In the genomic region with DNA sequence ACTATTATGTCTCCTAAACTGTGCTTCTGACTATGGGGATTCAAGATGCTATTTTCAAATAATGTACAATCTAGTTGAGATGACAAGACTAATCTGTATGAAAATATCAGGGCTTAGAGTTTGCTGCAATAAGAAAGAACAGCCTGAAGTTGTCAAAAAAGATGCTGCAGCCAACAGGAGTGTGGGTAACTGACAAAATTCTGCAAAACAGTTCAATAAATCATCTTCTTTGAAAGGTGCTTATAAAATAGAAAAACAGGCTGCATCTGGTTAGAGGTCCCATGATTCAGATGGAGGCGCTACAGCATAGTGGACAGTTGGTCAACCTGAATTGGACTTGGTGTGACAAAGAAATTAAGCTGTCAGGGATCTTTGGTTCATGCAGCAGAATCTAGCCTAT, we compare ENCODE assay signal across 25 cellular contexts.
"Had no signal": no experiment of that assay in that cellular context is flagged by ENCODE, and none has a peak within 500 bp of the region (broad histone marks: within the 10 kb centered on the region; RNA-seq: fewer than 3 reads in every experiment).

No MANE protein-coding gene starts in this region.

- H3K27me3 ChIP-seq: brain microvascular endothelial cell, esophagus muscularis mucosa had no signal

- H3K9me3 Mint-ChIP-seq: activated CD8-positive, alpha-beta T cell treated with anti-CD3 and anti-CD28 coated beads for 36 hours; activated T-cell treated with anti-CD3 and anti-CD28 coated beads, Interleukin-2, amount 50 U/mL, for 4 hours; activated T-helper 17 cell treated with anti-CD3 and anti-CD28 coated beads, Interleukin-2, amount 50 U/mL, for 72 hours; central memory CD8-positive, alpha-beta T cell; dendritic cell treated with granulocyte-macrophage colony-stimulating factor and Interleukin-4, amounts not matched to agents 40 ng/mL and 50 ng/mL, for 4 days had no signal

- H3K27ac ChIP-seq: brain microvascular endothelial cell, coronary artery, dorsolateral prefrontal cortex had no signal

- H3K4me3 ChIP-seq: coronary artery, dorsolateral prefrontal cortex, esophagus muscularis mucosa had no signal

- H3K27ac Mint-ChIP-seq: activated CD8-positive, alpha-beta T cell treated with anti-CD3 and anti-CD28 coated beads for 36 hours; activated naive CD8-positive, alpha-beta T cell; activated T-helper 17 cell treated with anti-CD3 and anti-CD28 coated beads, Interleukin-2, amount 50 U/mL, for 72 hours; dendritic cell treated with granulocyte-macrophage colony-stimulating factor and Interleukin-4, amounts not matched to agents 40 ng/mL and 50 ng/mL, for 4 days; WTC11 had no signal

- ATAC-seq: activated CD8-positive, alpha-beta T cell treated with anti-CD3 and anti-CD28 coated beads for 36 hours; activated T-cell treated with anti-CD3 and anti-CD28 coated beads, Interleukin-2, amount 50 U/mL, for 4 hours; activated T-helper 17 cell treated with anti-CD3 and anti-CD28 coated beads, Interleukin-2, amount 50 U/mL, for 72 hours; WTC11 had no signal

- H3K36me3 ChIP-seq: brain microvascular endothelial cell, esophagus muscularis mucosa had no signal

- H3K9me3 ChIP-seq: esophagus muscularis mucosa had no signal

- H3K4me3 Mint-ChIP-seq: activated CD8-positive, alpha-beta T cell treated with anti-CD3 and anti-CD28 coated beads for 36 hours; activated naive CD8-positive, alpha-beta T cell; activated T-cell treated with anti-CD3 and anti-CD28 coated beads, Interleukin-2, amount 50 U/mL, for 4 hours; activated T-helper 17 cell treated with anti-CD3 and anti-CD28 coated beads, Interleukin-2, amount 50 U/mL, for 72 hours; central memory CD8-positive, alpha-beta T cell; dendritic cell treated with granulocyte-macrophage colony-stimulating factor and Interleukin-4, amounts not matched to agents 40 ng/mL and 50 ng/mL, for 4 days; WTC11 had no signal

- H3K27me3 Mint-ChIP-seq: activated CD8-positive, alpha-beta T cell treated with anti-CD3 and anti-CD28 coated beads for 36 hours; activated naive CD8-positive, alpha-beta T cell; activated T-helper 17 cell treated with anti-CD3 and anti-CD28 coated beads, Interleukin-2, amount 50 U/mL, for 72 hours; central memory CD8-positive, alpha-beta T cell; dendritic cell treated with granulocyte-macrophage colony-stimulating factor and Interleukin-4, amounts not matched to agents 40 ng/mL and 50 ng/mL, for 4 days had no signal

- H3K4me1 Mint-ChIP-seq: activated T-helper 17 cell treated with anti-CD3 and anti-CD28 coated beads, Interleukin-2, amount 50 U/mL, for 72 hours; central memory CD8-positive, alpha-beta T cell; WTC11 had no signal

- DNase-seq: activated CD4-positive, alpha-beta T cell treated with anti-CD3 and anti-CD28 coated beads for 48 hours; activated CD4-positive, alpha-beta T cell treated with anti-CD3 and anti-CD28 coated beads, Interleukin-2, amount 50 U/mL, for 1 hour; activated CD4-positive, alpha-beta T cell treated with anti-CD3 and anti-CD28 coated beads, Interleukin-2, amount 50 U/mL, for 48 hours; activated CD8-positive, alpha-beta memory T cell treated with anti-CD3 and anti-CD28 coated beads for 24 hours; activated CD8-positive, alpha-beta T cell treated with anti-CD3 and anti-CD28 coated beads for 36 hours; activated effector memory CD4-positive, alpha-beta T cell treated with Interleukin-2 at 50 U/mL for 16 hours; activated gamma-delta T cell treated with Interleukin-2 at 50 U/mL for 16 hours; activated naive CD4-positive, alpha-beta T cell treated with anti-CD3 and anti-CD28 coated beads, Interleukin-2, amount 50 U/mL, for 16 hours; activated naive CD4-positive, alpha-beta T cell treated with Interleukin-2 at 50 U/mL for 16 hours; activated T-cell treated with anti-CD3 and anti-CD28 coated beads, Interleukin-2, amount 50 U/mL, for 4 hours; amniotic stem cell; anterior cingulate cortex; brain microvascular endothelial cell; dorsolateral prefrontal cortex; effector memory CD4-positive, alpha-beta T cell; erythroblast; foreskin melanocyte; T-helper 2 cell had no signal

- H3K36me3 Mint-ChIP-seq: activated naive CD8-positive, alpha-beta T cell; WTC11 had no signal
